In the genomic region with DNA sequence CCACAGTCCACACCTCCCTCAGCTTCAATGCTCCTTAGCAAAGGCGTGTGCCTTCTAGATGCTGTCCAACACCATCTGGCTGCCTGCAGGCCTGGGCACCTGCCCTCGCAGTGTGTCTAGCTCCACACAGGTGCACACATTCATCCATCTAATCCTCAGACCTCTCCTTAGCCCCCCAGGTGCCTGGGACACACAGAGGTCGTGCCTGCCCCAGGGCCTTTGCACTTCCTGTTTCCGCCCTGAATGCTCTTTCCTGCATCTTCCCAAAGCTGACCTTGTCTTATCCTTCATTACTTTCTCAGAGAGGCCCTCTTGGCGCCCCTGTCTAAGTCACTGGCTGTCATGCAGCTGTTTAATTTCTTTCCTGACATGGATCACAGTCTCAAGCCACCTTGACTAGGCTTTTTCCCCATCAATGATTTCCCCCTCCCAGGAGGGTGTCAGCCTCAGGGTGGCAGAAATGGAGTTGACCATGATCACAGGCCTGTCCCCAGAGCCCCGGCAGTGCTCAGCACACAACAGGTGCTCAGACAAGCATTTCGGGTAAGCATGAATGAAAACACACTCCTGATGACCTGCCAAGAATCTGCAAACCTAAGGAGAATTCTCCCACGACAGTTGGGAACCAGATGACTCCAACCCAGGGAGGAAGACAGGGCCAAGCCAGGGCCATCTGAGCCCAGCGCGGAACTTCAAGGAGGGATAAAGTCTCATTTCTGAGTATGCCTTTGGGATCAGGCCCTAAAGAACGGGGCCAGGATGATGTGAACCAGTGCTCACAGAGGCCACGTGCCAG, we compare ENCODE assay signal across 17 cellular contexts.
A peak's percentile ranks its signal among the peaks of the same experiment; 100 is the strongest.
DNase-seq lines count a peak whose midpoint lies in the region; ATAC-seq, FAIRE-seq and TF ChIP-seq lines count a peak whose summit lies in the region.
"Had no signal": no experiment of that assay in that cellular context is flagged by ENCODE, and none has a peak within 500 bp of the region (broad histone marks: within the 10 kb centered on the region; RNA-seq: fewer than 3 reads in every experiment).

No MANE protein-coding gene starts in this region.

- no peak overlapping the region; the same call in 1 of the 2 replicates for H2AK5ac ChIP-seq in H1 (ENCODE audit: low read depth, low read length)

- no peak for ATAC-seq in gastrocnemius medialis
- ATAC-seq in GM18511 (IDR thresholded peaks at IDR 0.05; ENCODE audit: unreplicated experiment) = no peak

- H3K36me3 Mint-ChIP-seq in glutamatergic neuron (ENCODE audit: unreplicated experiment) = peaks cover 6% of the 10 kb centered on the region

- H2BK15ac ChIP-seq in H1 (ENCODE audit: low read length) = no peak overlapping the region

- no peak overlapping the region for H4K5ac ChIP-seq in H1 (ENCODE audit: insufficient read length, low read depth, low read length)

- H3K9ac ChIP-seq in H1 (replicated peaks in 1 of 4; ENCODE audit: extremely low read depth in 1 of 4, low read depth in 3 of 4, low read length in 3 of 4) = no peak overlapping the region

- H2BK5ac ChIP-seq in H1 (ENCODE audit: low read depth, low read length) = peak overlapping the region; percentile 35; the same call in 1 of the 2 replicates

- intact Hi-C loops in gastrocnemius medialis (cut with DNase I; ENCODE audit: low total_unique reads) = no loop called here

- TF ChIP-seq CTCF in H1 (IDR thresholded peaks at IDR 0.05; ENCODE audit: control extremely low read depth in 1 of 3, insufficient read depth in 1 of 3, low read depth in 1 of 3, low read length in 3 of 3) (no peak), gastrocnemius medialis (IDR thresholded peaks at IDR 0.05 in 4 of 5, conservative IDR thresholded peaks at IDR 0.05 in 1 of 5) (no peak), suprapubic skin (IDR thresholded peaks at IDR 0.05) (no peak), glutamatergic neuron (IDR thresholded peaks at IDR 0.05; ENCODE audit: partially characterized antibody, unreplicated experiment) (no peak)

- CTCF ChIA-PET in H1 (lab: Charles Lee; ENCODE audit: partially characterized antibody) = interaction anchor here (1.1 to 1.9 kb wide), 3 partner anchors 21 to 114 kb away, joined by 3 to 8 read pairs (median 5); no protein-coding TSS in a partner anchor

- H3K18ac ChIP-seq in H1 (ENCODE audit: extremely low read depth, low read length) = no peak overlapping the region

- TF ChIP-seq POLR2A in GM12891 (IDR thresholded peaks at IDR 0.05; ENCODE audit: low read depth, low read length) = no peak
- TF ChIP-seq POLR2A in H1 (IDR thresholded peaks at IDR 0.05; ENCODE audit: control extremely low read depth in 1 of 2, low read depth in 2 of 2, low read length in 2 of 2) = no peak
- no peak for TF ChIP-seq POLR2A in gastrocnemius medialis (IDR thresholded peaks at IDR 0.05)
- TF ChIP-seq POLR2A in suprapubic skin (IDR thresholded peaks at IDR 0.05) = no peak

- TF ChIP-seq EP300 in H1 (IDR thresholded peaks at IDR 0.05; ENCODE audit: borderline replicate concordance in 1 of 2, low read depth in 2 of 2, low read length in 2 of 2) = no peak
- no peak for TF ChIP-seq EP300 in suprapubic skin (IDR thresholded peaks at IDR 0.05)

- H3K27ac Mint-ChIP-seq in glutamatergic neuron (ENCODE audit: unreplicated experiment) = no peak overlapping the region

- TF ChIP-seq RAD21 in H1 (IDR thresholded peaks at IDR 0.05 in 1 of 2, conservative IDR thresholded peaks at IDR 0.05 in 1 of 2; ENCODE audit: low read depth in 2 of 2, low read length in 2 of 2) = no peak

- H3K27me3 ChIP-seq in H1 (replicated peaks in 1 of 4; ENCODE audit: control insufficient read depth in 3 of 4, extremely low read depth in 1 of 4, insufficient read depth in 3 of 4, low read length in 3 of 4) = no peaks in the 10 kb centered on the region
- H3K27me3 ChIP-seq in gastrocnemius medialis = no peaks in the 10 kb centered on the region
- H3K27me3 ChIP-seq in suprapubic skin = no peaks in the 10 kb centered on the region

- no peaks in the 10 kb centered on the region for H3K23me2 ChIP-seq in H1 (ENCODE audit: low read depth, low read length)

- POLR2A ChIA-PET in H1 (lab: Charles Lee; ENCODE audit: partially characterized antibody) = interaction anchor here (0.6 to 1.2 kb wide), 4 partner anchors 10 to 175 kb away, joined by 3 read pairs; no protein-coding TSS in a partner anchor

- no peak overlapping the region for H3K4ac ChIP-seq in H1 (replicated peaks; ENCODE audit: insufficient read length, low read depth, low read length)

- no peaks in the 10 kb centered on the region for H3K4me1 Mint-ChIP-seq in glutamatergic neuron (ENCODE audit: low read depth, unreplicated experiment)
- H3K4me1 Mint-ChIP-seq: CD8-positive, alpha-beta memory T cell had no signal

- no peak overlapping the region for H3K56ac ChIP-seq in H1 (replicated peaks; ENCODE audit: insufficient read length, low read depth, low read length)

- no peak overlapping the region for H3K4me3 ChIP-seq in H1 (ENCODE audit: extremely low read depth in 1 of 4, insufficient read depth in 2 of 4, low read depth in 3 of 4, low read length in 4 of 4)
- H3K4me3 ChIP-seq in gastrocnemius medialis = no peak overlapping the region
- H3K4me3 ChIP-seq in suprapubic skin = no peak overlapping the region
- H3K4me3 ChIP-seq: PC-9 had no signal

- no peak overlapping the region for H3K4me2 ChIP-seq in H1 (ENCODE audit: insufficient read depth in 1 of 2, low read depth in 2 of 2, low read length in 2 of 2)
- H3K4me2 ChIP-seq: PC-9 had no signal

- H3K79me1 ChIP-seq in H1 (ENCODE audit: low read depth, low read length) = no peaks in the 10 kb centered on the region

- WGBS in H1 (ENCODE audit: extremely low coverage in 1 of 2, insufficient coverage in 1 of 2, insufficient read length in 1 of 2, insufficient replicate concordance in 2 of 2, low coverage in 1 of 2, low lambda C conversion rate in 2 of 2, missing lambda C conversion rate in 1 of 2), 2 experiments = 88% methylated on average over 12 of the region's 12 CpGs; no CpG with 5 or more reads in 1 of the 2 experiments
- 69% methylated on average over 12 of the region's 12 CpGs for WGBS in suprapubic skin

- H3K36me3 ChIP-seq in H1 (ENCODE audit: control insufficient read depth in 2 of 4, insufficient read depth in 4 of 4, low read length in 3 of 4) (no peaks in the 10 kb centered on the region), gastrocnemius medialis (no peaks in the 10 kb centered on the region), suprapubic skin (no peaks in the 10 kb centered on the region)

- H2BK20ac ChIP-seq in H1 (ENCODE audit: low read length) = no peak overlapping the region

- H3K14ac ChIP-seq in H1 (ENCODE audit: insufficient read length) = no peak overlapping the region

- H2AFZ ChIP-seq in H1 (ENCODE audit: low read length) = no peak overlapping the region
- H2AFZ ChIP-seq: PC-9 had no signal

- no peak overlapping the region for H3K4me3 Mint-ChIP-seq in glutamatergic neuron (ENCODE audit: unreplicated experiment)
- H3K4me3 Mint-ChIP-seq: CD8-positive, alpha-beta memory T cell; H9 had no signal

- FAIRE-seq in GM12891 (lab: Jason Lieb, UNC) = no peak
- FAIRE-seq in H1 (lab: Jason Lieb, UNC) = no peak

- no peak overlapping the region for H2BK12ac ChIP-seq in H1 (ENCODE audit: low read depth, low read length)

- H2BK120ac ChIP-seq in H1 (replicated peaks; ENCODE audit: low read depth, low read length) = no peak overlapping the region

- H3K9me3 ChIP-seq in H1 (ENCODE audit: insufficient read depth in 2 of 2, low read depth in 1 of 2, low read length in 1 of 2) (no peaks in the 10 kb centered on the region), gastrocnemius medialis (no peaks in the 10 kb centered on the region), suprapubic skin (no peaks in the 10 kb centered on the region)

- H3K27ac ChIP-seq in H1 (ENCODE audit: low read depth, low read length) (no peak overlapping the region), gastrocnemius medialis (peak overlapping the region in 3 of 4 donors; percentile 12 to 24 (median 16)), suprapubic skin (no peak overlapping the region)
- H3K27ac ChIP-seq: 22Rv1, PC-9 had no signal

- in situ Hi-C loops in gastrocnemius medialis (cut with MboI; ENCODE audit: low sequenced_read_pairs in 4 of 4) = no loop called here

- DNase-seq in DMS 273 (lab: John Stamatoyannopoulos, UW; ENCODE audit: unreplicated experiment) (peak; percentile 45), DMS 273 treated with DMSO at 0.1 percent for 48 hours (lab: John Stamatoyannopoulos, UW) (no peak), GM12891 (ENCODE audit: insufficient read length, low spot score) (no peak), H1 (ENCODE audit: low read depth in 1 of 2, low spot score in 2 of 2) (no peak), gastrocnemius medialis (no peak), suprapubic skin (ENCODE audit: low spot score in 2 of 2) (no peak), glutamatergic neuron (no peak)
- DNase-seq: CD8-positive, alpha-beta memory T cell; H9; IMR-90; NCI-H1105 treated with DMSO at 0.1 percent for 48 hours; NCI-H187; NCI-H446 treated with DMSO at 0.1 percent for 48 hours; NCI-H748 treated with DMSO at 0.1 percent for 48 hours; PC-9 had no signal

- H3K79me2 ChIP-seq in H1 (ENCODE audit: control insufficient read depth in 1 of 2, insufficient read depth in 2 of 2, low read length in 2 of 2) = no peaks in the 10 kb centered on the region

- H4K8ac ChIP-seq in H1 (ENCODE audit: extremely low read depth, insufficient read depth, low read length) = no peak overlapping the region

- peaks cover 4% of the 10 kb centered on the region for H3K27me3 Mint-ChIP-seq in glutamatergic neuron (ENCODE audit: unreplicated experiment)
- H3K27me3 Mint-ChIP-seq: CD8-positive, alpha-beta memory T cell had no signal

- no peak overlapping the region for H4K91ac ChIP-seq in H1 (replicated peaks; ENCODE audit: insufficient read length, low read length)

- H3K9me3 Mint-ChIP-seq in glutamatergic neuron (ENCODE audit: unreplicated experiment) = no peaks in the 10 kb centered on the region
- H3K9me3 Mint-ChIP-seq: CD8-positive, alpha-beta memory T cell; H9 had no signal

- H3K23ac ChIP-seq in H1 (ENCODE audit: insufficient read length) = no peak overlapping the region

- H4K20me1 ChIP-seq in H1 (replicated peaks in 1 of 2; ENCODE audit: control insufficient read depth in 1 of 2, insufficient read depth in 2 of 2, low read length in 2 of 2) = no peaks in the 10 kb centered on the region

- H3K4me1 ChIP-seq in H1 (replicated peaks in 1 of 4; ENCODE audit: control insufficient read depth in 3 of 4, insufficient read depth in 4 of 4, low read length in 3 of 4) (peaks cover 0 to 15% (median 5%) of the 10 kb centered on the region in 4 experiments; a peak in 5 of 7 replicates), gastrocnemius medialis (no peaks in the 10 kb centered on the region), suprapubic skin (no peaks in the 10 kb centered on the region)

TF ChIP-seq in GM12891, 5 proteins besides CTCF, POLR2A, EP300 and RAD21 (continues in another document):
- no peak for TF ChIP-seq POLR2AphosphoS5 (IDR thresholded peaks at IDR 0.05; ENCODE audit: low read depth, low read length)
- no peak for TF ChIP-seq PAX5 (IDR thresholded peaks at IDR 0.05; ENCODE audit: insufficient read depth, low read length, severe bottlenecking)
- TF ChIP-seq TAF1 (IDR thresholded peaks at IDR 0.05; ENCODE audit: low read depth, low read length) = no peak

TF ChIP-seq in H1, 55 proteins besides CTCF, POLR2A, EP300 and RAD21 (continues in another document):
- no peak for TF ChIP-seq TAF1 (IDR thresholded peaks at IDR 0.05; ENCODE audit: low read depth, low read length)
- TF ChIP-seq CHD1 (IDR thresholded peaks at IDR 0.05; ENCODE audit: low read depth, low read length) = no peak
- peak; percentile 84 for TF ChIP-seq KDM1A (IDR thresholded peaks at IDR 0.05; ENCODE audit: borderline replicate concordance, low read length)

Comparison
In these comparisons a context has a peak if more than half of its experiments do, and no peak if none do; other contexts are left out.
1. H3K27ac ChIP-seq: peak in gastrocnemius medialis (3 of 4); none in H1 (single experiment) and suprapubic skin (single experiment).